In the genomic region with DNA sequence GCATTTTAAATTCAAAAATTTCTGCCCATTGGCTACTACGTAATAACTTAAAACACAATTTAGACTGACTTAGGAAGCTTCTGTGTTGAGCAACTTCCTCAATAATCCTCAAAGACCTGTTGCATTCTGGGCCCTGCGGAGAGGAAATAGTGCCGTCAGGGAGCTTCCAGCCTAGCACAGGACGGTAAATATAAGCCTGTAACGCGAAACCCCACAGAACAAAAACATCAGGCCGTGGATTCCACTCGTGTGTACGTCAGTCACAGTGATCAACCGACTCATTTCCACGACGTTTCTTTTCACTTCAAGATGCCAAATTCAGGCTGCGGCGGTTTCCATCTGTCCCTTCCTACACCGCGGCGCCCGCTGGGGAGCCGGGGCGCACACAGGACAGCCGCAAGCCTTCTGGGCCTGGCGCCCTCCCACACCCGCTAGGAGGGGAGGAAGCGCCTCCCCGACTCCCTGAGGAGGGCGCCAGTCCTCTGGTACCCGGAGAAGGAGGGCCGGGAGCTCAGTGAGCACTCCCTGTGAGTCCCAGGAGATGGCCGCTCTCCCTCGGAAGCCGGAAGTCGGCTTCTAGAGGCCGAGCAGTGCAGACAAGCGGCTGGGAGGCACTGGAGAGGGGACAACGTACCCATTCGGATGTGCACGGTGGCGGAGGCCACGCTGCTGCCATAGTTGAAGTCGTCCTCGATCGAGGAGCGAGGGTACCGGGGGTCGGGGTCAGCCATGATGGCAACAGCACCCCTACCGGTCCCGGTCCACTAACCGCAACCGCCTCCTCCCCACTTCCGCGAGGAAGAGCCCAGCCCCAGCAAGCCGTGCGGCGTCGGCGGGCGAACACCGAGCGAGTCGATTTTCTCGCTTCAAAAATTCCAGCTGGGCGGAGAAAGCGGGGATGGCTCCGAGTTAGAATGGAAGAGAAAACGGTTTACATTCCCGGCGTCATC, we compare ENCODE assay signal across 1 cellular context.
A peak's percentile ranks its signal among the peaks of the same experiment; 100 is the strongest.
TF ChIP-seq lines count a peak whose summit lies in the region.

A gene with protein sequence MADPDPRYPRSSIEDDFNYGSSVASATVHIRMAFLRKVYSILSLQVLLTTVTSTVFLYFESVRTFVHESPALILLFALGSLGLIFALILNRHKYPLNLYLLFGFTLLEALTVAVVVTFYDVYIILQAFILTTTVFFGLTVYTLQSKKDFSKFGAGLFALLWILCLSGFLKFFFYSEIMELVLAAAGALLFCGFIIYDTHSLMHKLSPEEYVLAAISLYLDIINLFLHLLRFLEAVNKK (minus strand): TSS at position 776 of the 950 bp plus-strand sequence. CDS start 45 bp downstream, at position 731.

TF ChIP-seq in HEK293, 187 proteins besides CTCF, POLR2A, EP300 and RAD21 (continued from another document and continues in another):
- no peak for TF ChIP-seq ZNF114 (tag by site-specific recombination; IDR thresholded peaks at IDR 0.05)
- peak; percentile 92 for TF ChIP-seq WT1 (tag by site-specific recombination; IDR thresholded peaks at IDR 0.05)
- TF ChIP-seq, protein P1, sequence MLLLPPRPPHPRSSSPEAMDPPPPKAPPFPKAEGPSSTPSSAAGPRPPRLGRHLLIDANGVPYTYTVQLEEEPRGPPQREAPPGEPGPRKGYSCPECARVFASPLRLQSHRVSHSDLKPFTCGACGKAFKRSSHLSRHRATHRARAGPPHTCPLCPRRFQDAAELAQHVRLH (tag by site-specific recombination; IDR thresholded peaks at IDR 0.05): peak; percentile 89
- no peak for TF ChIP-seq MYNN (tag by site-specific recombination; IDR thresholded peaks at IDR 0.05; ENCODE audit: borderline replicate concordance)
- no peak for TF ChIP-seq ZNF157 (tag by site-specific recombination; IDR thresholded peaks at IDR 0.05)
- peak; percentile 89 for TF ChIP-seq YY2 (tag by site-specific recombination; IDR thresholded peaks at IDR 0.05)
- TF ChIP-seq, protein P2, sequence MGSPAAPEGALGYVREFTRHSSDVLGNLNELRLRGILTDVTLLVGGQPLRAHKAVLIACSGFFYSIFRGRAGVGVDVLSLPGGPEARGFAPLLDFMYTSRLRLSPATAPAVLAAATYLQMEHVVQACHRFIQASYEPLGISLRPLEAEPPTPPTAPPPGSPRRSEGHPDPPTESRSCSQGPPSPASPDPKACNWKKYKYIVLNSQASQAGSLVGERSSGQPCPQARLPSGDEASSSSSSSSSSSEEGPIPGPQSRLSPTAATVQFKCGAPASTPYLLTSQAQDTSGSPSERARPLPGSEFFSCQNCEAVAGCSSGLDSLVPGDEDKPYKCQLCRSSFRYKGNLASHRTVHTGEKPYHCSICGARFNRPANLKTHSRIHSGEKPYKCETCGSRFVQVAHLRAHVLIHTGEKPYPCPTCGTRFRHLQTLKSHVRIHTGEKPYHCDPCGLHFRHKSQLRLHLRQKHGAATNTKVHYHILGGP (tag by site-specific recombination; IDR thresholded peaks at IDR 0.05): peak; percentile 54; the same call in 1 of the 2 replicates
- peak; percentile 94 for TF ChIP-seq ZXDB (tag by site-specific recombination; IDR thresholded peaks at IDR 0.05)
- peak; percentile 69 for TF ChIP-seq ZNF785 (tag by site-specific recombination; IDR thresholded peaks at IDR 0.05)
- TF ChIP-seq GLI4 (tag by site-specific recombination; IDR thresholded peaks at IDR 0.05): 0 out of 2 replicates have a peak, but pooled peaks have one; percentile 28
- TF ChIP-seq HOXD13 (CRISPR knock-in tag; IDR thresholded peaks at IDR 0.05; ENCODE audit: borderline replicate concordance): no peak
- TF ChIP-seq ZNF626 (tag by site-specific recombination; IDR thresholded peaks at IDR 0.05): no peak
- TF ChIP-seq YY1 (tag by site-specific recombination; IDR thresholded peaks at IDR 0.05): peak; percentile 98
- TF ChIP-seq ZNF658 (tag by site-specific recombination; IDR thresholded peaks at IDR 0.05): no peak
- peak; percentile 97 for TF ChIP-seq ZNF423 (tag by site-specific recombination; IDR thresholded peaks at IDR 0.05)
- TF ChIP-seq ZFHX2 (tag by site-specific recombination; conservative IDR thresholded peaks at IDR 0.05): peak; percentile 78
- TF ChIP-seq KLF9 (tag by site-specific recombination; IDR thresholded peaks at IDR 0.05; ENCODE audit: low read depth): peak; percentile 40
- no peak for TF ChIP-seq ZNF670 (tag by site-specific recombination; IDR thresholded peaks at IDR 0.05; ENCODE audit: low read depth)
- no peak for TF ChIP-seq ZNF174 (tag by site-specific recombination; IDR thresholded peaks at IDR 0.05)
- no peak for TF ChIP-seq MEIS1 (CRISPR knock-in tag; IDR thresholded peaks at IDR 0.05; ENCODE audit: borderline replicate concordance)
- TF ChIP-seq, protein P3, sequence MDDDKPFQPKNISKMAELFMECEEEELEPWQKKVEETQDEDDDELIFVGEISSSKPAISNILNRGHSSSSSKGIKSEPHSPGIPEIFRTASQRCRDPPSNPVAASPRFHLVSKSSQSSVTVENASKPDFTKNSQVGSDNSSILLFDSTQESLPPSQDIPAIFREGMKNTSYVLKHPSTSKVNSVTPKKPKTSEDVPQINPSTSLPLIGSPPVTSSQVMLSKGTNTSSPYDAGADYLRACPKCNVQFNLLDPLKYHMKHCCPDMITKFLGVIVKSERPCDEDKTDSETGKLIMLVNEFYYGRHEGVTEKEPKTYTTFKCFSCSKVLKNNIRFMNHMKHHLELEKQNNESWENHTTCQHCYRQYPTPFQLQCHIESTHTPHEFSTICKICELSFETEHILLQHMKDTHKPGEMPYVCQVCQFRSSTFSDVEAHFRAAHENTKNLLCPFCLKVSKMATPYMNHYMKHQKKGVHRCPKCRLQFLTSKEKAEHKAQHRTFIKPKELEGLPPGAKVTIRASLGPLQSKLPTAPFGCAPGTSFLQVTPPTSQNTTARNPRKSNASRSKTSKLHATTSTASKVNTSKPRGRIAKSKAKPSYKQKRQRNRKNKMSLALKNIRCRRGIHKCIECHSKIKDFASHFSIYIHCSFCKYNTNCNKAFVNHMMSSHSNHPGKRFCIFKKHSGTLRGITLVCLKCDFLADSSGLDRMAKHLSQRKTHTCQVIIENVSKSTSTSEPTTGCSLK (tag by site-specific recombination; IDR thresholded peaks at IDR 0.05): no peak
- no peak for TF ChIP-seq ZNF426 (tag by site-specific recombination; IDR thresholded peaks at IDR 0.05)
- TF ChIP-seq ZNF335 (tag by site-specific recombination; conservative IDR thresholded peaks at IDR 0.05): peak; percentile 99
- no peak for TF ChIP-seq ZNF664 (tag by site-specific recombination; IDR thresholded peaks at IDR 0.05)
- no peak; the same call in 1 of the 2 replicates for TF ChIP-seq ZNF133 (tag by site-specific recombination; IDR thresholded peaks at IDR 0.05)
- no peak for TF ChIP-seq ZNF830 (tag by site-specific recombination; IDR thresholded peaks at IDR 0.05; ENCODE audit: low read depth)
- TF ChIP-seq, protein P4, sequence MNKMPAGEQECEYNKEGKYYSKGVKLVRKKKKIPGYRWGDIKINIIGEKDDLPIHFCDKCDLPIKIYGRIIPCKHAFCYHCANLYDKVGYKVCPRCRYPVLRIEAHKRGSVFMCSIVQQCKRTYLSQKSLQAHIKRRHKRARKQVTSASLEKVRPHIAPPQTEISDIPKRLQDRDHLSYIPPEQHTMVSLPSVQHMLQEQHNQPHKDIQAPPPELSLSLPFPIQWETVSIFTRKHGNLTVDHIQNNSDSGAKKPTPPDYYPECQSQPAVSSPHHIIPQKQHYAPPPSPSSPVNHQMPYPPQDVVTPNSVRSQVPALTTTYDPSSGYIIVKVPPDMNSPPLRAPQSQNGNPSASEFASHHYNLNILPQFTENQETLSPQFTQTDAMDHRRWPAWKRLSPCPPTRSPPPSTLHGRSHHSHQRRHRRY (tag by site-specific recombination; IDR thresholded peaks at IDR 0.05): no peak
- TF ChIP-seq ZSCAN16 (tag by site-specific recombination; IDR thresholded peaks at IDR 0.05): peak; percentile 77
- no peak for TF ChIP-seq ZNF184 (tag by site-specific recombination; IDR thresholded peaks at IDR 0.05)
- peak; percentile 20; the same call in 1 of the 2 replicates for TF ChIP-seq ZNF146 (tag by site-specific recombination; IDR thresholded peaks at IDR 0.05)
- TF ChIP-seq ZNF433 (tag by site-specific recombination; IDR thresholded peaks at IDR 0.05; ENCODE audit: low read depth): no peak
- TF ChIP-seq ZSCAN30 (tag by site-specific recombination; IDR thresholded peaks at IDR 0.05): peak; percentile 94
- TF ChIP-seq GLIS1 (tag by site-specific recombination; IDR thresholded peaks at IDR 0.05): peak; percentile 83
- TF ChIP-seq, protein P5, sequence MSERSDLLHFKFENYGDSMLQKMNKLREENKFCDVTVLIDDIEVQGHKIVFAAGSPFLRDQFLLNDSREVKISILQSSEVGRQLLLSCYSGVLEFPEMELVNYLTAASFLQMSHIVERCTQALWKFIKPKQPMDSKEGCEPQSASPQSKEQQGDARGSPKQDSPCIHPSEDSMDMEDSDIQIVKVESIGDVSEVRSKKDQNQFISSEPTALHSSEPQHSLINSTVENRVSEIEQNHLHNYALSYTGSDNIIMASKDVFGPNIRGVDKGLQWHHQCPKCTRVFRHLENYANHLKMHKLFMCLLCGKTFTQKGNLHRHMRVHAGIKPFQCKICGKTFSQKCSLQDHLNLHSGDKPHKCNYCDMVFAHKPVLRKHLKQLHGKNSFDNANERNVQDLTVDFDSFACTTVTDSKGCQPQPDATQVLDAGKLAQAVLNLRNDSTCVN (tag by site-specific recombination; optimal IDR thresholded peaks at IDR 0.05): peak; percentile 65
- TF ChIP-seq, protein P6, sequence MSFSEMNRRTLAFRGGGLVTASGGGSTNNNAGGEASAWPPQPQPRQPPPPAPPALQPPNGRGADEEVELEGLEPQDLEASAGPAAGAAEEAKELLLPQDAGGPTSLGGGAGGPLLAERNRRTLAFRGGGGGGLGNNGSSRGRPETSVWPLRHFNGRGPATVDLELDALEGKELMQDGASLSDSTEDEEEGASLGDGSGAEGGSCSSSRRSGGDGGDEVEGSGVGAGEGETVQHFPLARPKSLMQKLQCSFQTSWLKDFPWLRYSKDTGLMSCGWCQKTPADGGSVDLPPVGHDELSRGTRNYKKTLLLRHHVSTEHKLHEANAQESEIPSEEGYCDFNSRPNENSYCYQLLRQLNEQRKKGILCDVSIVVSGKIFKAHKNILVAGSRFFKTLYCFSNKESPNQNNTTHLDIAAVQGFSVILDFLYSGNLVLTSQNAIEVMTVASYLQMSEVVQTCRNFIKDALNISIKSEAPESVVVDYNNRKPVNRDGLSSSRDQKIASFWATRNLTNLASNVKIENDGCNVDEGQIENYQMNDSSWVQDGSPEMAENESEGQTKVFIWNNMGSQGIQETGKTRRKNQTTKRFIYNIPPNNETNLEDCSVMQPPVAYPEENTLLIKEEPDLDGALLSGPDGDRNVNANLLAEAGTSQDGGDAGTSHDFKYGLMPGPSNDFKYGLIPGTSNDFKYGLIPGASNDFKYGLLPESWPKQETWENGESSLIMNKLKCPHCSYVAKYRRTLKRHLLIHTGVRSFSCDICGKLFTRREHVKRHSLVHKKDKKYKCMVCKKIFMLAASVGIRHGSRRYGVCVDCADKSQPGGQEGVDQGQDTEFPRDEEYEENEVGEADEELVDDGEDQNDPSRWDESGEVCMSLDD (tag by site-specific recombination; IDR thresholded peaks at IDR 0.05): peak; percentile 95
- TF ChIP-seq, protein P7, sequence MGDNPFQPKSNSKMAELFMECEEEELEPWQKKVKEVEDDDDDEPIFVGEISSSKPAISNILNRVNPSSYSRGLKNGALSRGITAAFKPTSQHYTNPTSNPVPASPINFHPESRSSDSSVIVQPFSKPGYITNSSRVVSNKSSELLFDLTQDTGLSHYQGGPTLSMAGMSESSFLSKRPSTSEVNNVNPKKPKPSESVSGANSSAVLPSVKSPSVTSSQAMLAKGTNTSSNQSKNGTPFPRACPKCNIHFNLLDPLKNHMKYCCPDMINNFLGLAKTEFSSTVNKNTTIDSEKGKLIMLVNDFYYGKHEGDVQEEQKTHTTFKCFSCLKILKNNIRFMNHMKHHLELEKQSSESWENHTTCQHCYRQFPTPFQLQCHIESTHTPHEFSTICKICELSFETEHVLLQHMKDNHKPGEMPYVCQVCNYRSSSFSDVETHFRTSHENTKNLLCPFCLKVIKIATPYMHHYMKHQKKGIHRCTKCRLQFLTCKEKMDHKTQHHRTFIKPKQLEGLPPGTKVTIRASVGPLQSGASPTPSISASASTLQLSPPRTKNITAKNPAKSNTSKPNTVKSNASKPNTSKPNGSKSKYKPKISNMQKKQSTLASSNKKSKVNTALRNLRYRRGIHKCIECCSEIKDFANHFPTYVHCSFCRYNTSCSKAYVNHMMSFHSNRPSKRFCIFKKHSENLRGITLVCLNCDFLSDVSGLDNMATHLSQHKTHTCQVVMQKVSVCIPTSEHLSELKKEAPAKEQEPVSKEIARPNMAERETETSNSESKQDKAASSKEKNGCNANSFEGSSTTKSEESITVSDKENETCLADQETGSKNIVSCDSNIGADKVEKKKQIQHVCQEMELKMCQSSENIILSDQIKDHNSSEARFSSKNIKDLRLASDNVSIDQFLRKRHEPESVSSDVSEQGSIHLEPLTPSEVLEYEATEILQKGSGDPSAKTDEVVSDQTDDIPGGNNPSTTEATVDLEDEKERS (tag by site-specific recombination; IDR thresholded peaks at IDR 0.05): no peak; the same call in 1 of the 2 replicates
- TF ChIP-seq, protein P8, sequence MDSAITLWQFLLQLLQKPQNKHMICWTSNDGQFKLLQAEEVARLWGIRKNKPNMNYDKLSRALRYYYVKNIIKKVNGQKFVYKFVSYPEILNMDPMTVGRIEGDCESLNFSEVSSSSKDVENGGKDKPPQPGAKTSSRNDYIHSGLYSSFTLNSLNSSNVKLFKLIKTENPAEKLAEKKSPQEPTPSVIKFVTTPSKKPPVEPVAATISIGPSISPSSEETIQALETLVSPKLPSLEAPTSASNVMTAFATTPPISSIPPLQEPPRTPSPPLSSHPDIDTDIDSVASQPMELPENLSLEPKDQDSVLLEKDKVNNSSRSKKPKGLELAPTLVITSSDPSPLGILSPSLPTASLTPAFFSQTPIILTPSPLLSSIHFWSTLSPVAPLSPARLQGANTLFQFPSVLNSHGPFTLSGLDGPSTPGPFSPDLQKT (IDR thresholded peaks at IDR 0.05; ENCODE audit: borderline replicate concordance, low read depth, low read length): no peak
- TF ChIP-seq, protein P9, sequence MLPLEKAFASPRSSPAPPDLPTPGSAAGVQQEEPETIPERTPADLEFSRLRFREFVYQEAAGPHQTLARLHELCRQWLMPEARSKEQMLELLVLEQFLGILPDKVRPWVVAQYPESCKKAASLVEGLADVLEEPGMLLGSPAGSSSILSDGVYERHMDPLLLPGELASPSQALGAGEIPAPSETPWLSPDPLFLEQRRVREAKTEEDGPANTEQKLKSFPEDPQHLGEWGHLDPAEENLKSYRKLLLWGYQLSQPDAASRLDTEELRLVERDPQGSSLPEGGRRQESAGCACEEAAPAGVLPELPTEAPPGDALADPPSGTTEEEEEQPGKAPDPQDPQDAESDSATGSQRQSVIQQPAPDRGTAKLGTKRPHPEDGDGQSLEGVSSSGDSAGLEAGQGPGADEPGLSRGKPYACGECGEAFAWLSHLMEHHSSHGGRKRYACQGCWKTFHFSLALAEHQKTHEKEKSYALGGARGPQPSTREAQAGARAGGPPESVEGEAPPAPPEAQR (tag by site-specific recombination; IDR thresholded peaks at IDR 0.05): no peak
- peak; percentile 86 for TF ChIP-seq ZBTB48 (tag by site-specific recombination; IDR thresholded peaks at IDR 0.05)
